Comparison of ENCODE assay signal across 1 cellular context in genomic region chr15:72118400-72118978, GRCh38.
TF ChIP-seq lines count a peak whose summit lies in the region.

TSS of gene SENP8 (plus strand) at chr15:72118403. CDS start at chr15:72139624, 21,221 bp downstream.

TF ChIP-seq in K562, 482 proteins besides CTCF, POLR2A, EP300 and RAD21 (continued from another document and continues in another):
- TF ChIP-seq CGGBP1 (CRISPR knock-in tag; IDR thresholded peaks at IDR 0.05), result no peak
- no peak for TF ChIP-seq RNF219 (CRISPR knock-in tag; IDR thresholded peaks at IDR 0.05)
- no peak for TF ChIP-seq TCF3 (CRISPR knock-in tag; IDR thresholded peaks at IDR 0.05)
- no peak for TF ChIP-seq MTA1 (IDR thresholded peaks at IDR 0.05; ENCODE audit: borderline replicate concordance)
- no peak for TF ChIP-seq PYGO2 (tag; IDR thresholded peaks at IDR 0.05)
- no peak for TF ChIP-seq NFRKB (IDR thresholded peaks at IDR 0.05; ENCODE audit: low read depth)
- no peak for TF ChIP-seq SIX5 (IDR thresholded peaks at IDR 0.05; ENCODE audit: borderline replicate concordance in 1 of 2, insufficient read depth in 1 of 2, low read depth in 1 of 2, low read length in 2 of 2)
- no peak for TF ChIP-seq ZNF398 (CRISPR knock-in tag; IDR thresholded peaks at IDR 0.05)
- TF ChIP-seq HMGXB4 (CRISPR knock-in tag; IDR thresholded peaks at IDR 0.05), result no peak
- TF ChIP-seq NCOA1 (IDR thresholded peaks at IDR 0.05; ENCODE audit: low read depth), result no peak
- no peak for TF ChIP-seq POLR3A (IDR thresholded peaks at IDR 0.05; ENCODE audit: borderline replicate concordance, extremely low read depth, insufficient read depth, insufficient read length)
- TF ChIP-seq KLF1 (tag; IDR thresholded peaks at IDR 0.05), result no peak; the same call in 1 of the 2 replicates
- no peak for TF ChIP-seq FOXA3 (CRISPR knock-in tag; conservative IDR thresholded peaks at IDR 0.05 in 1 of 2, IDR thresholded peaks at IDR 0.05 in 1 of 2)
- no peak for TF ChIP-seq PRMT5 (CRISPR knock-in tag; IDR thresholded peaks at IDR 0.05)
- TF ChIP-seq RBM34 (IDR thresholded peaks at IDR 0.05; ENCODE audit: borderline replicate concordance, insufficient read depth, low read length), result no peak
- TF ChIP-seq ATF1 (CRISPR knock-in tag; IDR thresholded peaks at IDR 0.05), result no peak
- peak; percentile 64 for TF ChIP-seq ATF1 (tag; IDR thresholded peaks at IDR 0.05)
- no peak for TF ChIP-seq GABPB2 (CRISPR knock-in tag; conservative IDR thresholded peaks at IDR 0.05)
- TF ChIP-seq CBFB (CRISPR knock-in tag; IDR thresholded peaks at IDR 0.05), result no peak
- TF ChIP-seq ZBTB40 (IDR thresholded peaks at IDR 0.05), result 0 out of 2 replicates have a peak, but pooled peaks have one; percentile 30
- TF ChIP-seq ZBTB40 (CRISPR knock-in tag; IDR thresholded peaks at IDR 0.05), result no peak
- peak; percentile 33; the same call in 1 of the 2 replicates for TF ChIP-seq ZBTB7A (IDR thresholded peaks at IDR 0.05; ENCODE audit: borderline replicate concordance, control insufficient read depth, low read depth, low read length)
- TF ChIP-seq NCOA2 (IDR thresholded peaks at IDR 0.05; ENCODE audit: partially characterized antibody in 2 of 2), result no peak
- no peak for TF ChIP-seq CLOCK (CRISPR knock-in tag; IDR thresholded peaks at IDR 0.05; ENCODE audit: borderline replicate concordance)
- no peak for TF ChIP-seq BRCA1 (IDR thresholded peaks at IDR 0.05)
- TF ChIP-seq BRCA1 (CRISPR knock-in tag; IDR thresholded peaks at IDR 0.05), result no peak
- TF ChIP-seq HDGF (IDR thresholded peaks at IDR 0.05), result peak; percentile 31; the same call in 1 of the 2 replicates
- no peak for TF ChIP-seq ZNF551 (CRISPR knock-in tag; IDR thresholded peaks at IDR 0.05)
- TF ChIP-seq ZNF408 (CRISPR knock-in tag; IDR thresholded peaks at IDR 0.05; ENCODE audit: low read depth), result no peak
- TF ChIP-seq ZNF764 (CRISPR knock-in tag; IDR thresholded peaks at IDR 0.05; ENCODE audit: low read depth), result no peak
- TF ChIP-seq ZNF133 (CRISPR knock-in tag; IDR thresholded peaks at IDR 0.05), result no peak
- no peak for TF ChIP-seq ZNF766 (CRISPR knock-in tag; conservative IDR thresholded peaks at IDR 0.05)
- TF ChIP-seq SNIP1 (IDR thresholded peaks at IDR 0.05; ENCODE audit: low read depth), result no peak
- TF ChIP-seq ZSCAN29 (IDR thresholded peaks at IDR 0.05), result no peak
- no peak for TF ChIP-seq DACH1 (IDR thresholded peaks at IDR 0.05; ENCODE audit: partially characterized antibody)
- no peak for TF ChIP-seq ESRRA (IDR thresholded peaks at IDR 0.05; ENCODE audit: borderline replicate concordance, low read depth)
- 0 out of 2 replicates have a peak, but pooled peaks have one; percentile 32 for TF ChIP-seq TOE1 (IDR thresholded peaks at IDR 0.05; ENCODE audit: borderline replicate concordance)
- no peak for TF ChIP-seq TOE1 (CRISPR knock-in tag; IDR thresholded peaks at IDR 0.05; ENCODE audit: borderline replicate concordance, low read depth)
- TF ChIP-seq SP2 (IDR thresholded peaks at IDR 0.05; ENCODE audit: extremely low read depth, low read depth, low read length, poor library complexity, severe bottlenecking), result no peak
- TF ChIP-seq YBX1 (IDR thresholded peaks at IDR 0.05), result no peak
- TF ChIP-seq ZNF324 (CRISPR knock-in tag; IDR thresholded peaks at IDR 0.05), result no peak
- TF ChIP-seq FIP1L1 (IDR thresholded peaks at IDR 0.05; ENCODE audit: low read depth, low read length, poor library complexity, severe bottlenecking), result no peak
- 0 out of 2 replicates have a peak, but pooled peaks have one; percentile 23 for TF ChIP-seq HLTF (IDR thresholded peaks at IDR 0.05)
- TF ChIP-seq ZNF76 (CRISPR knock-in tag; IDR thresholded peaks at IDR 0.05; ENCODE audit: borderline replicate concordance), result no peak
- TF ChIP-seq PURB (CRISPR knock-in tag; IDR thresholded peaks at IDR 0.05; ENCODE audit: low read depth), result no peak
- no peak for TF ChIP-seq CBX3 (IDR thresholded peaks at IDR 0.05; ENCODE audit: borderline replicate concordance in 1 of 2, low read length in 2 of 2)
- TF ChIP-seq ILF3 (IDR thresholded peaks at IDR 0.05; ENCODE audit: borderline replicate concordance), result no peak
- no peak for TF ChIP-seq TAL1 (IDR thresholded peaks at IDR 0.05)
- TF ChIP-seq KAT8 (IDR thresholded peaks at IDR 0.05; ENCODE audit: low read depth), result no peak
- TF ChIP-seq MLX (CRISPR knock-in tag; conservative IDR thresholded peaks at IDR 0.05), result no peak
- TF ChIP-seq PRPF4 (IDR thresholded peaks at IDR 0.05; ENCODE audit: insufficient read depth, low read depth, low read length, poor library complexity, severe bottlenecking), result no peak
- TF ChIP-seq CEBPB (tag; IDR thresholded peaks at IDR 0.05), result no peak
